Comparison of ENCODE assay signal across 21 cellular contexts in genomic region chr6:169246445-169246844, GRCh38. TPM values are rescaled to one million over a fixed set of nuclear protein-coding genes. Genes with fewer than 3 reads are reported as not detected.
"Had no signal": no experiment of that assay in that cellular context is flagged by ENCODE, and none has a peak within 500 bp of the region (broad histone marks: within the 10 kb centered on the region; RNA-seq: fewer than 3 reads in every experiment).

No MANE protein-coding gene starts in this region.

- ATAC-seq: effector memory CD8-positive, alpha-beta T cell; foreskin keratinocyte; left cardiac atrium; left ventricle myocardium superior; naive thymus-derived CD4-positive, alpha-beta T cell; stimulated activated effector memory CD8-positive, alpha-beta T cell treated with anti-CD3 and anti-CD28 coated beads, Interleukin-12 subunit alpha, Interleukin-12 subunit beta, amount 100 ng/mL, for 72 hours; stimulated activated naive CD8-positive, alpha-beta T cell treated with anti-CD3 and anti-CD28 coated beads, Interleukin-15, Interleukin-2, amounts not matched to agents 100 U/mL and 50 U/mL, for 24 hours; upper lobe of right lung had no signal

- H3K27ac ChIP-seq: epithelial cell of prostate, esophagus muscularis mucosa, foreskin keratinocyte, hepatocyte, right atrium auricular region, tibial nerve, upper lobe of right lung, vagina had no signal

- H3K4me3 ChIP-seq: esophagus muscularis mucosa, hepatocyte, lung, right atrium auricular region, tibial nerve, upper lobe of right lung, vagina had no signal

- H3K36me3 ChIP-seq: upper lobe of right lung had no signal

- H3K9me3 ChIP-seq: esophagus muscularis mucosa, right atrium auricular region, tibial nerve, upper lobe of right lung, vagina had no signal

- H3K27me3 ChIP-seq: foreskin keratinocyte, right atrium auricular region, tibial nerve, vagina had no signal

- DNase-seq: effector memory CD8-positive, alpha-beta T cell; foreskin keratinocyte; kidney; left cardiac atrium; left ventricle myocardium superior; mesendoderm; naive thymus-derived CD4-positive, alpha-beta T cell; nephron progenitor cell; posterior cingulate gyrus; stimulated activated CD4-positive, alpha-beta T cell treated with anti-CD3 and anti-CD28 coated beads, Interleukin-4, amount 100 ng/mL, for 1 hour; stimulated activated CD8-positive, alpha-beta memory T cell treated with anti-CD3 and anti-CD28 coated beads, Interleukin-4, amount 100 ng/mL, for 48 hours; stimulated activated naive CD8-positive, alpha-beta T cell treated with anti-CD3 and anti-CD28 coated beads, Interleukin-15, Interleukin-2, amounts not matched to agents 100 U/mL and 50 U/mL, for 24 hours; upper lobe of right lung had no signal

- H3K4me1 ChIP-seq: foreskin keratinocyte, right atrium auricular region had no signal

RNA-seq across cellular contexts. Expression of gene THBS2, which starts 7.2 kb away (rescaled TPM):
- total RNA-seq: naive thymus-derived CD4-positive, alpha-beta T cell had no signal
